Comparison of ENCODE assay signal across 1 cellular context in genomic region chr1:67723126-67723525, GRCh38.
TF ChIP-seq lines count a peak whose summit lies in the region.

No MANE protein-coding gene starts in this region.

TF ChIP-seq in SK-N-SH, 30 proteins besides CTCF, POLR2A, EP300 and RAD21 (continued from another document):
- no peak for TF ChIP-seq USF1 (IDR thresholded peaks at IDR 0.05; ENCODE audit: borderline replicate concordance, low read depth)
- no peak for TF ChIP-seq FOSL2 (IDR thresholded peaks at IDR 0.05; ENCODE audit: borderline replicate concordance, low read depth)
